In the genomic region with DNA sequence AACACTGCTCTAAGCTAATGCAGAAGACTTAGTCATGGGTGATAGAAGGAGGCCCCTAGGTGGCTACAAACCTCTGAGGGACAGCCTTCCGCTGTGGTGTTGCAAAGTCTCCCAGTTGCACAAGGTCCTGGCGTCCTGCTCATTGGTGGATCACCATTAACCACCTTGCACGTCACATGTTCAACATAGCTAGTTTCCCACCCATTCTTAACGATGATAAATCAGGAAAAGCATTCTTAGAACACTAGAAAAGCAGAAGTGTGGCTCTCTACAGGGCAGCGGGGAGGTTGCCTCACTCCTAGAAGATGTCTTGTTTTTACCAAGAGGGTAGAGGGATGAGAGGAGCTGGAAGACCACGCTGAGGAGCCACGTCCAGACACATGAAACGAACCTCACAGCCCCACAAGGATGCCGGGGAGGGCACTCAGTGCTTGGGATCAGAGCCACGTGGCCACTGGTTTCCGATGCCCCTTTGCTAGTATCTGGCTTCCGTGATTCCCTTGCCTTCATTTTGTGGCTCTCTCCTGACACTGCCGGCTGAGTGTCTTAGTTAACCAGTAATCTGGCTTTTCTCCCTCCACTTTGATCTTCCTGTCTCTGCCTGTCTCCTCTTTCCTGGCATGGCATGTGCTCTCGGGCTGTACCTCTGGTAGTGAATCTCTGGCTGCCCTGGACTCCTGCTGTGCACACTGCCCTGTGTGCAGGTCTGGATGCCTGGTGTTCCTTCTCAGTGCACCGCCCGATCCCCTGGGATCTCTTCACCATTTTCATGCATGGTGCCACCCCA, we compare ENCODE assay signal across 11 cellular contexts.
A peak's percentile ranks its signal among the peaks of the same experiment; 100 is the strongest.
DNase-seq lines count a peak whose midpoint lies in the region; ATAC-seq and TF ChIP-seq lines count a peak whose summit lies in the region.
"Had no signal": no experiment of that assay in that cellular context is flagged by ENCODE, and none has a peak within 500 bp of the region (broad histone marks: within the 10 kb centered on the region; RNA-seq: fewer than 3 reads in every experiment).

No MANE protein-coding gene starts in this region.

- H3K27me3 ChIP-seq in brain microvascular endothelial cell (replicated peaks), result no peaks in the 10 kb centered on the region

- CTCF ChIA-PET in GM10248 (lab: Yijun Ruan, JAX), result interaction anchor here (0.7 to 3.7 kb wide), 10 partner anchors 8 to 252 kb away, joined by 3 to 18 read pairs (median 3); no protein-coding TSS in a partner anchor

- H3K4me3 ChIP-seq in brain microvascular endothelial cell (ENCODE audit: low read depth, low read length), result no peak overlapping the region

- ATAC-seq in HG02943 (IDR thresholded peaks at IDR 0.05; ENCODE audit: low read depth, unreplicated experiment), result peak; percentile 52
- ATAC-seq in GM18520 (IDR thresholded peaks at IDR 0.05; ENCODE audit: unreplicated experiment), result no peak
- ATAC-seq: Panc1 had no signal

- TF ChIP-seq CTCF in GM10248 (IDR thresholded peaks at IDR 0.05; ENCODE audit: control extremely low read depth, extremely low read depth, low read depth, missing control alignments) (no peak), brain microvascular endothelial cell (IDR thresholded peaks at IDR 0.05; ENCODE audit: low read depth, low read length, missing control alignments) (no peak)

- POLR2A ChIA-PET in GM10248 (lab: Yijun Ruan, JAX), result no interaction called here

- H3K27ac ChIP-seq in brain microvascular endothelial cell, result no peak overlapping the region

- in situ Hi-C loops in brain microvascular endothelial cell (cut with HindIII; ENCODE audit: low pct_ligation_motif_present, low sequenced_read_pairs), result no loop called here

- DNase-seq in GM10248 (ENCODE audit: extremely low spot score) (peak; percentile 52), amniotic epithelial cell (ENCODE audit: low read depth) (peak; percentile 52), mucosa of gallbladder (ENCODE audit: low spot score) (peak; percentile 41), brain microvascular endothelial cell (no peak), GM03348 (ENCODE audit: low spot score) (no peak), NCI-H446 treated with DMSO at 0.1 percent for 48 hours (lab: John Stamatoyannopoulos, UW) (no peak)
- DNase-seq: activated T-cell treated with anti-CD3 and anti-CD28 coated beads, Interleukin-2, amount 50 U/mL, for 1 hour; DND-41 had no signal

- no peaks in the 10 kb centered on the region for H3K36me3 ChIP-seq in brain microvascular endothelial cell (replicated peaks)

Comparison
In these comparisons a context has a peak if more than half of its experiments do, and no peak if none do; other contexts are left out.
1. DNase-seq: peak in GM10248 (single experiment), amniotic epithelial cell (single experiment) and mucosa of gallbladder (single experiment); none in brain microvascular endothelial cell (single experiment), GM03348 (single experiment) and NCI-H446 treated with DMSO at 0.1 percent for 48 hours (single experiment).